Comparison of ENCODE assay signal across 1 cellular context in the genomic region with DNA sequence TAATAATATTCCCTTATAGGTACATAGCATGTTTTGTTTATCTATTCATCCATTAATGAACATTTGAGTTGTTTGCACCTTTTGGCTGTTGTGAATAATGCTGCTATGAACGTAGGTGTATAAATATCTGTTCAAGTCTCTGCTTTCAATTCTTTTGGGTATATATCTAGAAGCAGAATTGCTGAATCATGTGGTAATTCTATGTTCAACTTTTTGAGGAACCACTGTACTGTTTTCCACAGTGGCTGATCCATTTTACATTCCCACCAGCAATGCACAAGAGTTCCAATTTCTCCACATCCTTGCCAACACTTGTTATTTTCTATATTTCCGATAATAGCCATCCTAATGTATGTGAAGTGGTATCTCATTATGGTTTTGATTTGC.
TF ChIP-seq lines count a peak whose summit lies in the region.

No MANE protein-coding gene starts in this region.

TF ChIP-seq in K562, 482 proteins besides CTCF, POLR2A, EP300 and RAD21:
- TF ChIP-seq MAFG (tag; conservative IDR thresholded peaks at IDR 0.05) (peak; percentile 50), NFE2 (IDR thresholded peaks at IDR 0.05; ENCODE audit: low read depth) (peak; percentile 34; the same call in 1 of the 2 replicates), MAFF (IDR thresholded peaks at IDR 0.05; ENCODE audit: low read length) (peak; percentile 8; the same call in 1 of the 2 replicates), ZC3H4 (CRISPR knock-in tag; IDR thresholded peaks at IDR 0.05; ENCODE audit: borderline replicate concordance) (no peak), ZNF316 (IDR thresholded peaks at IDR 0.05) (peak; percentile 67), C11orf30 (IDR thresholded peaks at IDR 0.05; ENCODE audit: low read depth) (peak; percentile 54)
TF ChIP-seq in K562: peak in this region for 5.
